14 cellular contexts compared by ENCODE assay signal in the genomic region with DNA sequence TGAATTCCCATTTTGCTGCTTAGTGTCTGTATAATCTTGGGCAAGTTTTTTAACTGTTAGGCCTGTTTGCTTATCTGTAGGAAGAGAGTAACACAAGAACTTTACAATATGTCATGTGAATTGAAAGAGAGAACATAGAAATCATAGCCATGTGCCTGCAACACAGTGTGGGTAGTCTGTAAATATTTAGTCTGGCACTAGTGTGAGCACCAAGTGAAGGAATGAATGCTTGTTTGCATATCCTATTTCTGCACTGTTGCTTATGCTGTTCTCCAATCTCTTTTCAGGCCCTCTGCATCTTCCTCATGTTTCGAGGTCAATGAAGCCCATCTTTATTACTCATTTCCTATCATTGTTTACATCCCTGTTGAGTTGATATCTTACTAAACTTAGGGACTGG. TPM values are rescaled to one million over a fixed set of nuclear protein-coding genes. Genes with fewer than 3 reads are reported as not detected.
A peak's percentile ranks its signal among the peaks of the same experiment; 100 is the strongest.
DNase-seq lines count a peak whose midpoint lies in the region; ATAC-seq, FAIRE-seq and TF ChIP-seq lines count a peak whose summit lies in the region.
"Had no signal": no experiment of that assay in that cellular context is flagged by ENCODE, and none has a peak within 500 bp of the region (broad histone marks: within the 10 kb centered on the region; RNA-seq: fewer than 3 reads in every experiment).

No MANE protein-coding gene starts in this region.

- CTCF ChIA-PET in PC-3 (lab: Charles Lee), result no interaction called here

- DNase-seq in EL, result peak; percentile 4
- peak; percentile 59 for DNase-seq in PC-3
- peak; percentile 45 for DNase-seq in fibroblast of mammary gland (ENCODE audit: low read depth)
- DNase-seq in pancreas, result no peak
- DNase-seq in NCI-H2227 (lab: John Stamatoyannopoulos, UW; ENCODE audit: unreplicated experiment), result no peak
- DNase-seq: activated CD4-positive, alpha-beta T cell treated with anti-CD3 and anti-CD28 coated beads, Interleukin-2, amount 50 U/mL, for 4 hours; activated effector memory CD4-positive, alpha-beta T cell treated with Interleukin-2 at 50 U/mL for 16 hours; CD8-positive, alpha-beta memory T cell; Kasumi-1; OCI-M1 had no signal

- H3K9me2 ChIP-seq in PC-3 (replicated peaks; ENCODE audit: low read length), result no peaks in the 10 kb centered on the region

- H3K27me3 ChIP-seq in PC-3 (ENCODE audit: low read length), result no peaks in the 10 kb centered on the region
- H3K27me3 ChIP-seq in pancreas, result no peaks in the 10 kb centered on the region

- no peaks in the 10 kb centered on the region for H3K79me2 ChIP-seq in PC-3 (ENCODE audit: low read length)

- H3K4me2 ChIP-seq in PC-3 (ENCODE audit: low read length), result peak overlapping the region; percentile 2; the same call in 1 of the 2 replicates

- H3K36me3 ChIP-seq in PC-3 (ENCODE audit: low read depth, low read length) (no peaks in the 10 kb centered on the region), pancreas (no peaks in the 10 kb centered on the region)

- intact Hi-C loops in PC-3 (cut with micrococcal nuclease) (loop anchor here (10.0 kb wide), 1 partner anchor 84 kb away; no protein-coding TSS in a partner anchor), pancreas (cut with DNase I) (no loop called here)

- no peak for FAIRE-seq in pancreas (lab: Jason Lieb, UNC)

- POLR2A ChIA-PET in PC-3 (lab: Charles Lee; ENCODE audit: unreplicated experiment), result no interaction called here

- 53 to 64% methylated on average over 1 of the region's 1 CpG for WGBS in pancreas, 2 donors

- no peaks in the 10 kb centered on the region for H4K20me1 ChIP-seq in PC-3 (ENCODE audit: low read length)

- TF ChIP-seq CTCF in PC-3 (conservative IDR thresholded peaks at IDR 0.05; ENCODE audit: low read depth, low read length) (no peak), fibroblast of mammary gland (conservative IDR thresholded peaks at IDR 0.05; ENCODE audit: control insufficient read depth, insufficient read depth, low read depth, low read length) (no peak), pancreas (IDR thresholded peaks at IDR 0.05) (no peak)

- ATAC-seq in PC-3 (peak; percentile 99), pancreas (peak in 3 of 4 donors; percentile 69 to 90 (median 86)), GM18861 (IDR thresholded peaks at IDR 0.05; ENCODE audit: unreplicated experiment) (no peak), GM21390 (IDR thresholded peaks at IDR 0.05; ENCODE audit: unreplicated experiment) (no peak)
- ATAC-seq: sciatic nerve had no signal

- BruUV-seq in PC-3 (replicated peaks; lab: Mats Ljungman, UMichigan), result no TSS peak

- H3K27ac ChIP-seq in PC-3 (ENCODE audit: low read length), result no peak overlapping the region
- H3K27ac ChIP-seq in pancreas, result no peak overlapping the region
- H3K27ac ChIP-seq: epithelial cell of prostate had no signal

- no peak overlapping the region for H3K9ac ChIP-seq in PC-3 (ENCODE audit: low read length)

- H3K4me1 ChIP-seq in PC-3 (ENCODE audit: insufficient read depth, low read length) (peaks cover 13% of the 10 kb centered on the region), pancreas (peaks cover 5 to 17% (median 8%) of the 10 kb centered on the region in 3 donors)

- H3F3A ChIP-seq in PC-3 (ENCODE audit: low read length, unreplicated experiment), result no peaks in the 10 kb centered on the region

- no peak overlapping the region for H3K4me3 ChIP-seq in PC-3 (ENCODE audit: low read length)
- no peak overlapping the region for H3K4me3 ChIP-seq in fibroblast of mammary gland (ENCODE audit: control insufficient read depth, low read depth, low read length)
- no peak overlapping the region for H3K4me3 ChIP-seq in pancreas

- H3K9me3 ChIP-seq in PC-3 (ENCODE audit: low read length) (no peaks in the 10 kb centered on the region), pancreas (no peaks in the 10 kb centered on the region)

- no peak overlapping the region for H2AFZ ChIP-seq in PC-3 (ENCODE audit: low read length)

RNA-seq across cellular contexts. Expression of gene CBFA2T2, which starts 49.2 kb away (rescaled TPM):
- total RNA-seq in PC-3 (2014; rRNA removed) (9.2 and 9.7 TPM in 2 replicates), pancreas (10 to 100 TPM in 1 of 6 donors, 1 to 10 TPM in 5; 4.7 to 11.6 (median 7.2) TPM)
- 1 to 10 TPM; 7.1 to 8.9 TPM for polyA plus RNA-seq in pancreas

Comparison
In these comparisons a context has a peak if more than half of its experiments do, and no peak if none do; other contexts are left out.
1. DNase-seq: peak in EL (single experiment), PC-3 (single experiment) and fibroblast of mammary gland (single experiment); none in pancreas (0 of 6) and NCI-H2227 (single experiment).
2. ATAC-seq: peak in PC-3 (single experiment) and pancreas (3 of 4); none in GM18861 (single experiment) and GM21390 (single experiment).